In the genomic region with DNA sequence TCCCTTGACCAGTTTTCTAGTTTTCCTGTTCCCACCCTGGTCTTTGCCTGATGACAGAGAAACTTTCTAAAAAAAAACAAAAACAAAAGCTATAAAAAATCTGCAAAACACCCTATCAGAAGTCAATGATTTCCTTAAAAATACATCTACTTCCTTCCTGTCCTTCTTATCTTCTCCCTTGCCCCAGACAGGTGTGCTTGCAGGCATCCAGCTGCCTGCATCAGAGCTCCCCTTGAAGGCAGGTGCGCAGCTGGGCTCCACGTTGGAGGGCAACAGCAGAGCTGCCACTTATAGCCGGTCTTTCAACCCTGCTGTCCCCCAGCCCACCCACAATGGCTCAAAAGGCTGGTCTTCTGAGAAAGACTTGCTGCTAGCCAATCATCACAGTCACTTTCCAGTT, we compare ENCODE assay signal across 24 cellular contexts. TPM values are rescaled to one million over a fixed set of nuclear protein-coding genes. Genes with fewer than 3 reads are reported as not detected.
DNase-seq lines count a peak whose midpoint lies in the region; ATAC-seq, FAIRE-seq and TF ChIP-seq lines count a peak whose summit lies in the region.
"Had no signal": no experiment of that assay in that cellular context is flagged by ENCODE, and none has a peak within 500 bp of the region (broad histone marks: within the 10 kb centered on the region; RNA-seq: fewer than 3 reads in every experiment).

No MANE protein-coding gene starts in this region.

- intact Hi-C loops in endothelial cell of umbilical vein (cut with micrococcal nuclease) (no loop called here), left lung (cut with DNase I) (no loop called here)

- H3K9me3 ChIP-seq in endothelial cell of umbilical vein (replicated peaks; ENCODE audit: control insufficient read depth, insufficient read depth, low read length) = no peaks in the 10 kb centered on the region
- H3K9me3 ChIP-seq in left lung = no peaks in the 10 kb centered on the region
- H3K9me3 ChIP-seq: A549, SK-N-SH had no signal

- H3K4me3 Mint-ChIP-seq in activated naive CD8-positive, alpha-beta T cell = no peak overlapping the region
- no peak overlapping the region for H3K4me3 Mint-ChIP-seq in activated naive CD8-positive, alpha-beta T cell treated with anti-CD3 and anti-CD28 coated beads, Interleukin-2, amount 50 U/mL, for 24 hours
- H3K4me3 Mint-ChIP-seq: HFFc6 had no signal

- dilution Hi-C loops in endothelial cell of umbilical vein (cut with MboI; ENCODE audit: extremely low pct_ligation_motif_present, low sequenced_read_pairs) = no loop called here

- ATAC-seq in activated naive CD8-positive, alpha-beta T cell treated with anti-CD3 and anti-CD28 coated beads, Interleukin-2, amount 50 U/mL, for 24 hours = no peak
- ATAC-seq in GM18861 (IDR thresholded peaks at IDR 0.05; ENCODE audit: unreplicated experiment) = no peak
- ATAC-seq in HG02840 (IDR thresholded peaks at IDR 0.05; ENCODE audit: low FRiP score, unreplicated experiment) = no peak
- ATAC-seq in left lung = no peak
- ATAC-seq in GM21423 (IDR thresholded peaks at IDR 0.05; ENCODE audit: unreplicated experiment) = no peak
- ATAC-seq: A549, PC-3 had no signal

- H3K4me2 ChIP-seq in endothelial cell of umbilical vein (ENCODE audit: insufficient read depth, low read length) = no peak overlapping the region
- H3K4me2 ChIP-seq: A549, KMS-11, SK-N-SH had no signal

- DNase-seq in activated naive CD8-positive, alpha-beta T cell treated with anti-CD3 and anti-CD28 coated beads, Interleukin-2, amount 50 U/mL, for 24 hours = no peak
- peak; percentile 3 for DNase-seq in NCI-H146 treated with DMSO at 0.1 percent for 48 hours (lab: John Stamatoyannopoulos, UW; ENCODE audit: unreplicated experiment)
- DNase-seq in endothelial cell of umbilical vein (ENCODE audit: low read depth, low spot score) = peak; percentile 8
- no peak for DNase-seq in left lung
- DNase-seq: DMS79, HFFc6, NCI-H1092, NCI-H1436 treated with DMSO at 0.1 percent for 48 hours, NCI-H2081 treated with DMSO at 0.1 percent for 48 hours, NCI-H510A, NCI-H748 treated with DMSO at 0.1 percent for 48 hours, PC-3, RPMI8226, SHP77 treated with DMSO at 0.1 percent for 48 hours, SK-N-SH had no signal

- H3K36me3 ChIP-seq in endothelial cell of umbilical vein (ENCODE audit: control insufficient read depth in 2 of 2, extremely low read depth in 1 of 2, insufficient read depth in 2 of 2, low read length in 2 of 2) (no peaks in the 10 kb centered on the region), left lung (peaks cover 0 to 41% of the 10 kb centered on the region in 2 donors)

- TF ChIP-seq CTCF in endothelial cell of umbilical vein (IDR thresholded peaks at IDR 0.05; ENCODE audit: extremely low read depth in 1 of 2, insufficient read depth in 1 of 2, low read depth in 1 of 2, low read length in 2 of 2) (no peak), left lung (IDR thresholded peaks at IDR 0.05) (no peak)

- no peak overlapping the region for H2AFZ ChIP-seq in endothelial cell of umbilical vein (ENCODE audit: low read depth, low read length)

- H3K27me3 ChIP-seq in endothelial cell of umbilical vein (ENCODE audit: control insufficient read depth in 2 of 2, insufficient read depth in 2 of 2, low read length in 2 of 2) (no peaks in the 10 kb centered on the region), left lung (no peaks in the 10 kb centered on the region)

- H3K79me2 ChIP-seq in endothelial cell of umbilical vein (ENCODE audit: control insufficient read depth, insufficient read depth, low read length) = no peaks in the 10 kb centered on the region

- CTCF ChIA-PET in endothelial cell of umbilical vein (lab: Charles Lee) = interaction anchor here (2.6 to 3.5 kb wide), 2 partner anchors 12 to 117 kb away, joined by 12 to 20 read pairs; no protein-coding TSS in a partner anchor

- H3K4me3 ChIP-seq in endothelial cell of umbilical vein (replicated peaks in 1 of 3; ENCODE audit: insufficient read depth in 1 of 3, low read depth in 1 of 3, low read length in 3 of 3) (no peak overlapping the region), left lung (no peak overlapping the region)
- H3K4me3 ChIP-seq: A549 had no signal

- peaks cover 11% of the 10 kb centered on the region for H3K4me1 Mint-ChIP-seq in activated naive CD8-positive, alpha-beta T cell (ENCODE audit: low read depth)
- peaks cover 2% of the 10 kb centered on the region for H3K4me1 Mint-ChIP-seq in activated naive CD8-positive, alpha-beta T cell treated with anti-CD3 and anti-CD28 coated beads, Interleukin-2, amount 50 U/mL, for 24 hours

- H4K20me1 ChIP-seq in endothelial cell of umbilical vein (replicated peaks; ENCODE audit: control insufficient read depth, extremely low read depth, insufficient read depth, low read length) = no peaks in the 10 kb centered on the region

- FAIRE-seq in endothelial cell of umbilical vein (lab: Jason Lieb, UNC) = no peak
- FAIRE-seq: A549, H54 had no signal

- POLR2A ChIA-PET in endothelial cell of umbilical vein (lab: Charles Lee) = no interaction called here

- H3K27ac Mint-ChIP-seq in activated naive CD8-positive, alpha-beta T cell = peak overlapping the region; percentile 4
- no peak overlapping the region for H3K27ac Mint-ChIP-seq in activated naive CD8-positive, alpha-beta T cell treated with anti-CD3 and anti-CD28 coated beads, Interleukin-2, amount 50 U/mL, for 24 hours
- H3K27ac Mint-ChIP-seq: HFFc6 had no signal

- BruUV-seq in endothelial cell of umbilical vein (replicated peaks; lab: Mats Ljungman, UMichigan) = no TSS peak

- no peak overlapping the region for H3K27ac ChIP-seq in endothelial cell of umbilical vein (ENCODE audit: insufficient read depth, low read depth, low read length)
- H3K27ac ChIP-seq in left lung = no peak overlapping the region
- H3K27ac ChIP-seq: A549, KMS-11 had no signal

- no peak overlapping the region for H3K9ac ChIP-seq in endothelial cell of umbilical vein (replicated peaks; ENCODE audit: extremely low read depth, insufficient read depth, low read length)
- H3K9ac ChIP-seq: KMS-11, SK-N-SH had no signal

- H3K27me3 Mint-ChIP-seq in activated naive CD8-positive, alpha-beta T cell = no peaks in the 10 kb centered on the region
- H3K27me3 Mint-ChIP-seq in activated naive CD8-positive, alpha-beta T cell treated with anti-CD3 and anti-CD28 coated beads, Interleukin-2, amount 50 U/mL, for 24 hours = no peaks in the 10 kb centered on the region

- H3K9me1 ChIP-seq in endothelial cell of umbilical vein (replicated peaks; ENCODE audit: control insufficient read depth, extremely low read depth, insufficient read depth, low read length) = no peaks in the 10 kb centered on the region

- no peaks in the 10 kb centered on the region for H3K9me3 Mint-ChIP-seq in activated naive CD8-positive, alpha-beta T cell (ENCODE audit: low read depth)
- H3K9me3 Mint-ChIP-seq in activated naive CD8-positive, alpha-beta T cell treated with anti-CD3 and anti-CD28 coated beads, Interleukin-2, amount 50 U/mL, for 24 hours = no peaks in the 10 kb centered on the region
- H3K9me3 Mint-ChIP-seq: HFFc6 had no signal

- no peak for TF ChIP-seq POLR2A in endothelial cell of umbilical vein (IDR thresholded peaks at IDR 0.05; ENCODE audit: low read depth, low read length)

- H3K4me1 ChIP-seq in endothelial cell of umbilical vein (ENCODE audit: control insufficient read depth, extremely low read depth, insufficient read depth, low read length) (peaks cover 4% of the 10 kb centered on the region), left lung (no peaks in the 10 kb centered on the region)
- H3K4me1 ChIP-seq: A549 had no signal

- H3K36me3 Mint-ChIP-seq in activated naive CD8-positive, alpha-beta T cell = peaks cover 12% of the 10 kb centered on the region
- peaks cover 1% of the 10 kb centered on the region for H3K36me3 Mint-ChIP-seq in activated naive CD8-positive, alpha-beta T cell treated with anti-CD3 and anti-CD28 coated beads, Interleukin-2, amount 50 U/mL, for 24 hours (ENCODE audit: low read depth)

TF ChIP-seq in endothelial cell of umbilical vein, 7 proteins besides CTCF, POLR2A, EP300 and RAD21 (continues in another document):
- TF ChIP-seq MYC (IDR thresholded peaks at IDR 0.05; ENCODE audit: low read depth, low read length) (no peak), EZH2 (IDR thresholded peaks at IDR 0.05; ENCODE audit: borderline replicate concordance, low read depth, low read length, severe bottlenecking) (no peak)
- TF ChIP-seq, protein P1, sequence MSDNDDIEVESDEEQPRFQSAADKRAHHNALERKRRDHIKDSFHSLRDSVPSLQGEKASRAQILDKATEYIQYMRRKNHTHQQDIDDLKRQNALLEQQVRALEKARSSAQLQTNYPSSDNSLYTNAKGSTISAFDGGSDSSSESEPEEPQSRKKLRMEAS (IDR thresholded peaks at IDR 0.05; ENCODE audit: insufficient read depth, insufficient read length) = no peak

RNA-seq across cellular contexts. Expression of a gene that starts 29.8 kb away (rescaled TPM):
- total RNA-seq in endothelial cell of umbilical vein = 11.3 and 11.7 TPM in 2 replicates
- 19.8 and 27.1 TPM in 2 replicates for polyA plus RNA-seq in endothelial cell of umbilical vein
- 16.2 and 16.8 TPM in 2 replicates for polyA plus RNA-seq in endothelial cell of umbilical vein (2011; cell fraction: cytosol; rRNA removed)
- polyA plus RNA-seq in endothelial cell of umbilical vein (2011; cell fraction: nucleus; rRNA removed) = 7.7 and 8.8 TPM in 2 replicates
- 8.6 and 15.3 TPM in 2 replicates for polyA plus RNA-seq in endothelial cell of umbilical vein (2012)
- polyA minus RNA-seq in endothelial cell of umbilical vein = 21.6 and 31.5 TPM in 2 replicates
- polyA minus RNA-seq in endothelial cell of umbilical vein (2011; cell fraction: cytosol; rRNA and poly(A)+ RNA removed) = 16.7 TPM
- polyA minus RNA-seq in endothelial cell of umbilical vein (2011; cell fraction: nucleus; rRNA and poly(A)+ RNA removed) = 4.5 and 7.1 TPM in 2 replicates
- total RNA-seq in left lung = 10 to 100 TPM; 25.7 to 26.4 TPM

RNA-seq across cellular contexts. Expression of a gene that starts 41.7 kb away (rescaled TPM):
- total RNA-seq in endothelial cell of umbilical vein (0.12 TPM in 1 of 2 replicates, not detected in the other), left lung (not detected)
- not detected in 2 replicates for polyA plus RNA-seq in endothelial cell of umbilical vein
- not detected in 2 replicates for polyA plus RNA-seq in endothelial cell of umbilical vein (2011; cell fraction: cytosol; rRNA removed)
- polyA plus RNA-seq in endothelial cell of umbilical vein (2011; cell fraction: nucleus; rRNA removed) = not detected in 2 replicates
- polyA plus RNA-seq in endothelial cell of umbilical vein (2012) = 0.15 TPM in 1 of 2 replicates, not detected in the other
- not detected in 2 replicates for polyA minus RNA-seq in endothelial cell of umbilical vein
- not detected for polyA minus RNA-seq in endothelial cell of umbilical vein (2011; cell fraction: cytosol; rRNA and poly(A)+ RNA removed)
- polyA minus RNA-seq in endothelial cell of umbilical vein (2011; cell fraction: nucleus; rRNA and poly(A)+ RNA removed) = not detected in 2 replicates
- total RNA-seq: HFFc6, HT-29, PC-3 had no signal
- polyA plus RNA-seq: A549, BJ, SK-N-SH had no signal

RNA-seq across cellular contexts. Expression of a gene that starts 49.6 kb away (rescaled TPM):
- total RNA-seq in endothelial cell of umbilical vein = 25.3 and 26.8 TPM in 2 replicates
- polyA plus RNA-seq in endothelial cell of umbilical vein = 13.1 and 14.9 TPM in 2 replicates
- 16.3 and 22.6 TPM in 2 replicates for polyA plus RNA-seq in endothelial cell of umbilical vein (2011; cell fraction: cytosol; rRNA removed)
- 26.8 and 37.3 TPM in 2 replicates for polyA plus RNA-seq in endothelial cell of umbilical vein (2011; cell fraction: nucleus; rRNA removed)
- 11.4 and 14.0 TPM in 2 replicates for polyA plus RNA-seq in endothelial cell of umbilical vein (2012)
- 35.7 and 40.4 TPM in 2 replicates for polyA minus RNA-seq in endothelial cell of umbilical vein
- 19.5 TPM for polyA minus RNA-seq in endothelial cell of umbilical vein (2011; cell fraction: cytosol; rRNA and poly(A)+ RNA removed)
- polyA minus RNA-seq in endothelial cell of umbilical vein (2011; cell fraction: nucleus; rRNA and poly(A)+ RNA removed) = 9.6 and 14.8 TPM in 2 replicates
- total RNA-seq in left lung = 10 to 100 TPM; 25.5 to 29.9 TPM

Comparison
In these comparisons a context has a peak if more than half of its experiments do, and no peak if none do; other contexts are left out.
1. DNase-seq: peak in NCI-H146 treated with DMSO at 0.1 percent for 48 hours (single experiment) and endothelial cell of umbilical vein (single experiment); none in activated naive CD8-positive, alpha-beta T cell treated with anti-CD3 and anti-CD28 coated beads, Interleukin-2, amount 50 U/mL, for 24 hours (single experiment) and left lung (0 of 2).